Comparison of ENCODE assay signal across 19 cellular contexts in the genomic region with DNA sequence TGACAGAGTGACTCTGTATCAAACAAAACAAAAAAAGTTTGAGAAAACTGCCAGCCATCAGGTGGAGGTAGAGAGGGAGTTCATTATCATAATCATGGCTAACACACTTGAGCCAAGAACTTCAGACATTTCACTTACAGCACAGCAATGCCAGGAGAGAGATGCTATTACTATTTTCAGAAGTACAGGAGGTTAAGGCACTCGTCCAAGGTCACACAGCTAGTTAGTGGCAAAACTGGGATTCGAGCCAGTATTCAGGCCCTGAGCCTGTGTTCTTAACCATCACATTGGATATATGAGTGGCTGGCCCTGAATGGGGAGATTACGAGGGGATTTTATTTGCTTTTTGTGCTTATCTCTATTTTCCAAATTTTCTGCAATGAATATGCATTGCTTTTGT. TPM values are rescaled to one million over a fixed set of nuclear protein-coding genes. Genes with fewer than 3 reads are reported as not detected.
A peak's percentile ranks its signal among the peaks of the same experiment; 100 is the strongest.
DNase-seq lines count a peak whose midpoint lies in the region; ATAC-seq and TF ChIP-seq lines count a peak whose summit lies in the region.
"Had no signal": no experiment of that assay in that cellular context is flagged by ENCODE, and none has a peak within 500 bp of the region (broad histone marks: within the 10 kb centered on the region; RNA-seq: fewer than 3 reads in every experiment).

No MANE protein-coding gene starts in this region.

- H2BK12ac ChIP-seq in mesenchymal stem cell (ENCODE audit: low read length in 2 of 2): no peak overlapping the region

- H3K36me3 ChIP-seq in WERI-Rb-1 (no peaks in the 10 kb centered on the region), heart right ventricle (no peaks in the 10 kb centered on the region), gastrocnemius medialis (no peaks in the 10 kb centered on the region), mesenchymal stem cell (ENCODE audit: control insufficient read depth in 1 of 2, insufficient read depth in 2 of 2, low read depth in 1 of 2, low read length in 2 of 2) (no peaks in the 10 kb centered on the region)
- H3K36me3 ChIP-seq: brain microvascular endothelial cell, neutrophil, right lobe of liver had no signal

- H3K18ac ChIP-seq in mesenchymal stem cell (ENCODE audit: low read depth in 1 of 2, low read length in 2 of 2): no peak overlapping the region

- H3K27me3 ChIP-seq in WERI-Rb-1 (ENCODE audit: insufficient read depth, low read depth, severe bottlenecking) (no peaks in the 10 kb centered on the region), heart right ventricle (peaks cover 0 to 12% (median 0%) of the 10 kb centered on the region in 7 donors), gastrocnemius medialis (peaks cover 0 to 3% (median 0%) of the 10 kb centered on the region in 3 donors), mesenchymal stem cell (ENCODE audit: control insufficient read depth in 1 of 2, insufficient read depth in 1 of 2, low read length in 2 of 2) (peaks cover 57 to 83% of the 10 kb centered on the region in 2 experiments)
- H3K27me3 ChIP-seq: brain microvascular endothelial cell, right lobe of liver had no signal

- no peak overlapping the region for H2AFZ ChIP-seq in mesenchymal stem cell (ENCODE audit: low read depth, low read length)

- intact Hi-C loops in heart right ventricle (cut with DNase I): loop anchor here in 3 of 10 donors (2.0 to 10.0 kb wide), 2 partner anchors 15 to 113 kb away; no protein-coding TSS in a partner anchor
- intact Hi-C loops in gastrocnemius medialis (cut with DNase I; ENCODE audit: low total_unique reads): no loop called here

- no peak overlapping the region for H2BK120ac ChIP-seq in mesenchymal stem cell (ENCODE audit: low read depth, low read length)

- H3K4me1 ChIP-seq in heart right ventricle: peaks cover 0 to 31% (median 10%) of the 10 kb centered on the region in 9 donors
- peaks cover 11 to 12% of the 10 kb centered on the region in 2 donors for H3K4me1 ChIP-seq in gastrocnemius medialis
- H3K4me1 ChIP-seq in mesenchymal stem cell (ENCODE audit: control insufficient read depth, insufficient read depth, low read depth, low read length): no peaks in the 10 kb centered on the region
- H3K4me1 ChIP-seq: right lobe of liver had no signal

- TF ChIP-seq CTCF in WERI-Rb-1 (IDR thresholded peaks at IDR 0.05; ENCODE audit: low read depth, low read length) (no peak), choroid plexus epithelial cell (conservative IDR thresholded peaks at IDR 0.05; ENCODE audit: low read depth, low read length) (no peak), heart right ventricle (IDR thresholded peaks at IDR 0.05) (peak in 1 of 9 donors; percentile 12), gastrocnemius medialis (IDR thresholded peaks at IDR 0.05 in 4 of 5, conservative IDR thresholded peaks at IDR 0.05 in 1 of 5) (no peak)

- no peak overlapping the region for H3K14ac ChIP-seq in mesenchymal stem cell (ENCODE audit: low read length in 2 of 2)

- no peaks in the 10 kb centered on the region for H3K79me1 ChIP-seq in mesenchymal stem cell (replicated peaks; ENCODE audit: low read length, poor library complexity, severe bottlenecking)

- no peak overlapping the region for H3K9ac ChIP-seq in mesenchymal stem cell (ENCODE audit: low read length)

- H3K9me3 ChIP-seq in WERI-Rb-1 (ENCODE audit: severe bottlenecking) (no peaks in the 10 kb centered on the region), heart right ventricle (no peaks in the 10 kb centered on the region), gastrocnemius medialis (no peaks in the 10 kb centered on the region), mesenchymal stem cell (ENCODE audit: control insufficient read depth, low read length) (no peaks in the 10 kb centered on the region)
- H3K9me3 ChIP-seq: neutrophil, right lobe of liver had no signal

- H3K27ac ChIP-seq in WERI-Rb-1 (peak overlapping the region; percentile 14; the same call in 1 of the 2 replicates), heart right ventricle (peak overlapping the region in 3 of 10 donors; percentile 3 to 53 (median 7)), gastrocnemius medialis (no peak overlapping the region), mesenchymal stem cell (ENCODE audit: low read length, poor library complexity, severe bottlenecking) (no peak overlapping the region)
- H3K27ac ChIP-seq: brain microvascular endothelial cell, neutrophil, right lobe of liver had no signal

- H3K4me3 ChIP-seq in WERI-Rb-1 (ENCODE audit: low read depth, low read length) (no peak overlapping the region), choroid plexus epithelial cell (ENCODE audit: low read depth, low read length) (no peak overlapping the region), heart right ventricle (no peak overlapping the region), gastrocnemius medialis (no peak overlapping the region), mesenchymal stem cell (ENCODE audit: insufficient read depth in 1 of 2, low read depth in 1 of 2, low read length in 2 of 2) (no peak overlapping the region)
- H3K4me3 ChIP-seq: right lobe of liver had no signal

- peak; percentile 62 to 92 (median 86) for ATAC-seq in heart right ventricle
- ATAC-seq in gastrocnemius medialis: peak; percentile 81 to 85

- H3K4ac ChIP-seq in mesenchymal stem cell (ENCODE audit: low read depth in 1 of 2, low read length in 2 of 2): no peak overlapping the region

- no peak overlapping the region for H3K23ac ChIP-seq in mesenchymal stem cell (ENCODE audit: low read length in 2 of 2)

- H2BK15ac ChIP-seq in mesenchymal stem cell (ENCODE audit: low read depth, poor library complexity, severe bottlenecking): no peak overlapping the region

- H3K4me2 ChIP-seq in mesenchymal stem cell (ENCODE audit: low read length, poor library complexity, severe bottlenecking): no peak overlapping the region

- WGBS in heart right ventricle, 2 donors: 22 to 25% methylated on average over 3 of the region's 3 CpGs
- WGBS in mesenchymal stem cell: 64% methylated on average over 2 of the region's 3 CpGs

- no peak for TF ChIP-seq POLR2A in gastrocnemius medialis (IDR thresholded peaks at IDR 0.05)

- no peak overlapping the region for H2AK5ac ChIP-seq in mesenchymal stem cell (ENCODE audit: low read length, severe bottlenecking)

- H4K91ac ChIP-seq in mesenchymal stem cell (ENCODE audit: low read length): no peak overlapping the region

- H4K8ac ChIP-seq in mesenchymal stem cell (ENCODE audit: low read length): no peak overlapping the region

- DNase-seq in WERI-Rb-1 (no peak), choroid plexus epithelial cell (ENCODE audit: low read depth) (peak; percentile 85), heart right ventricle (peak in 1 of 2 donors; percentile 72), gastrocnemius medialis (peak in 1 of 2 donors; percentile 40), UCSD-AML1 (lab: John Stamatoyannopoulos, UW; ENCODE audit: unreplicated experiment) (no peak), mesenchymal stem cell (no peak), OCI-M1 (lab: John Stamatoyannopoulos, UW) (no peak), foreskin melanocyte (no peak)
- DNase-seq: activated CD4-positive, alpha-beta T cell treated with anti-CD3 and anti-CD28 coated beads, Interleukin-2, amount 50 U/mL, for 4 hours; activated naive CD4-positive, alpha-beta T cell treated with Interleukin-2 at 50 U/mL for 16 hours; brain microvascular endothelial cell; CD8-positive, alpha-beta memory T cell; GOT3; NCI-H1694; NCI-H446; right lobe of liver; SHP77; stimulated activated CD4-positive, alpha-beta T cell treated with anti-CD3 and anti-CD28 coated beads, Interleukin-1b, Interleukin-23, amount 100 ng/mL, for 48 hours had no signal

- in situ Hi-C loops in gastrocnemius medialis (cut with MboI; ENCODE audit: low sequenced_read_pairs in 4 of 4): no loop called here

- no peak overlapping the region for H2BK5ac ChIP-seq in mesenchymal stem cell (ENCODE audit: low read depth, low read length, poor library complexity, severe bottlenecking)

RNA-seq across cellular contexts. Expression of a gene that starts 24.8 kb away (rescaled TPM):
- total RNA-seq in heart right ventricle (10 to 100 TPM in 9 of 10 donors, 1 to 10 TPM in 1; 9.0 to 20.6 (median 12.5) TPM), gastrocnemius medialis (1 to 10 TPM in 2 of 4 donors, under 1 TPM in 2; 0.65 to 1.2 (median 0.90) TPM)
- 1 to 10 TPM; 3.3 to 5.9 TPM for polyA plus RNA-seq in heart right ventricle
- polyA plus RNA-seq in mesenchymal stem cell (2013, experiment 1 of 2): 40.6 TPM
- polyA plus RNA-seq in mesenchymal stem cell (2013, experiment 2 of 2): 38.6 TPM

Comparison
In these comparisons a context has a peak if more than half of its experiments do, and no peak if none do; other contexts are left out.
1. RNA of a gene that starts 24.8 kb away (total RNA-seq): 9.0 to 20.6 TPM in heart right ventricle; 0.65 to 1.2 TPM in gastrocnemius medialis; every median in the first group is over 4 times any median in the second.